ENCODE assay signal across 18 cellular contexts in genomic region chrX:85052207-85052606, GRCh38. TPM values are rescaled to one million over a fixed set of nuclear protein-coding genes. Genes with fewer than 3 reads are reported as not detected.
DNase-seq lines count a peak whose midpoint lies in the region; ATAC-seq and TF ChIP-seq lines count a peak whose summit lies in the region.
"Had no signal": no experiment of that assay in that cellular context is flagged by ENCODE, and none has a peak within 500 bp of the region (broad histone marks: within the 10 kb centered on the region; RNA-seq: fewer than 3 reads in every experiment).

No MANE protein-coding gene starts in this region.

- H3K79me2 ChIP-seq in fibroblast of lung (ENCODE audit: control insufficient read depth, insufficient read depth, low read length): no peaks in the 10 kb centered on the region

- H3K4me3 Mint-ChIP-seq in HFFc6: no peak overlapping the region; the same call in 1 of the 2 replicates
- H3K4me3 Mint-ChIP-seq: activated T-helper 1 cell treated with anti-CD3 and anti-CD28 coated beads, Interleukin-12 subunit alpha, Interleukin-12 subunit beta, Interleukin-2, Interleukin-4 antibody, amounts not matched to agents 30 ng/mL and 10 ng/mL and 1 ng/mL, durations not matched to agents 14 hours and 24 hours and 36 hours; CD4-positive, alpha-beta T cell; naive thymus-derived CD4-positive, alpha-beta T cell; T-cell had no signal

- H4K20me1 ChIP-seq in fibroblast of lung (ENCODE audit: control insufficient read depth, extremely low read depth, insufficient read depth, low read length): no peaks in the 10 kb centered on the region

- peaks cover 28% of the 10 kb centered on the region for H3K4me1 Mint-ChIP-seq in HFFc6 (ENCODE audit: low read depth)
- H3K4me1 Mint-ChIP-seq: naive thymus-derived CD4-positive, alpha-beta T cell; T-cell had no signal

- 29 to 40% methylated on average over 3 of the region's 3 CpGs for WGBS in esophagus squamous epithelium, 2 donors

- H3K27ac ChIP-seq in RWPE2 (ENCODE audit: poor library complexity, severe bottlenecking) (peak overlapping the region; percentile 87), fibroblast of lung (ENCODE audit: insufficient read depth, low read length) (peak overlapping the region; percentile 15), esophagus squamous epithelium (peak overlapping the region in 2 of 4 donors; percentile 52 to 60)
- H3K27ac ChIP-seq: body of pancreas, heart right ventricle had no signal

- H3K9me3 ChIP-seq in RWPE2 (ENCODE audit: severe bottlenecking): no peaks in the 10 kb centered on the region
- no peaks in the 10 kb centered on the region for H3K9me3 ChIP-seq in fibroblast of lung (ENCODE audit: control insufficient read depth, insufficient read depth, low read depth, low read length)
- no peaks in the 10 kb centered on the region for H3K9me3 ChIP-seq in skeletal muscle satellite cell (replicated peaks; ENCODE audit: low read length)
- no peaks in the 10 kb centered on the region for H3K9me3 ChIP-seq in esophagus squamous epithelium
- H3K9me3 ChIP-seq: body of pancreas, heart right ventricle had no signal

- no peak overlapping the region for H3K4me3 ChIP-seq in RWPE2 (ENCODE audit: severe bottlenecking)
- H3K4me3 ChIP-seq in fibroblast of lung (replicated peaks in 1 of 4; ENCODE audit: control extremely low read depth in 1 of 4, insufficient read depth in 1 of 4, low read depth in 3 of 4, low read length in 4 of 4): no peak overlapping the region
- H3K4me3 ChIP-seq in skeletal muscle satellite cell (ENCODE audit: low read length): no peak overlapping the region
- no peak overlapping the region for H3K4me3 ChIP-seq in esophagus squamous epithelium
- H3K4me3 ChIP-seq: body of pancreas, heart right ventricle had no signal

- TF ChIP-seq CTCF in HFFc6 (IDR thresholded peaks at IDR 0.05) (no peak), RWPE2 (IDR thresholded peaks at IDR 0.05; ENCODE audit: poor library complexity, severe bottlenecking) (no peak), fibroblast of lung (conservative IDR thresholded peaks at IDR 0.05 in 1 of 2, IDR thresholded peaks at IDR 0.05 in 1 of 2; ENCODE audit: low read depth in 1 of 2, low read length in 2 of 2) (no peak), esophagus squamous epithelium (IDR thresholded peaks at IDR 0.05) (no peak)

- H3K36me3 ChIP-seq in RWPE2 (ENCODE audit: low read depth): peaks cover 5% of the 10 kb centered on the region; the same call in 1 of the 2 replicates
- H3K36me3 ChIP-seq in fibroblast of lung (ENCODE audit: control insufficient read depth, insufficient read depth, low read length): no peaks in the 10 kb centered on the region
- H3K36me3 ChIP-seq in skeletal muscle satellite cell (ENCODE audit: insufficient read depth, low read length): no peaks in the 10 kb centered on the region
- no peaks in the 10 kb centered on the region for H3K36me3 ChIP-seq in esophagus squamous epithelium
- H3K36me3 ChIP-seq: heart right ventricle had no signal

- no peak for TF ChIP-seq POLR2A in esophagus squamous epithelium (IDR thresholded peaks at IDR 0.05)

- DNase-seq in HFFc6 (peak; percentile 28), RWPE2 (ENCODE audit: low spot score) (no peak), fibroblast of lung (ENCODE audit: low read depth in 2 of 2) (peak; percentile 25 to 39), occipital lobe (lab: John Stamatoyannopoulos, UW) (no peak), esophagus squamous epithelium (lab: John Stamatoyannopoulos, UW) (no peak)
- DNase-seq: activated CD4-positive, alpha-beta T cell treated with anti-CD3 and anti-CD28 coated beads for 1 hour; body of pancreas; CD4-positive, alpha-beta T cell; effector memory CD4-positive, alpha-beta T cell; heart right ventricle; naive thymus-derived CD4-positive, alpha-beta T cell; NCI-H1092 treated with DMSO at 0.1 percent for 48 hours; right cardiac atrium; stimulated activated naive CD4-positive, alpha-beta T cell treated with Interleukin-2 at 50 U/mL for 16 hours; T-cell had no signal

- H3K9ac ChIP-seq in fibroblast of lung (ENCODE audit: insufficient read depth, low read length): no peak overlapping the region
- H3K9ac ChIP-seq in skeletal muscle satellite cell (ENCODE audit: low read depth, low read length): peak overlapping the region; percentile 38

- H3K36me3 Mint-ChIP-seq in HFFc6 (ENCODE audit: low read depth): no peaks in the 10 kb centered on the region; the same call in 1 of the 2 replicates

- H2AFZ ChIP-seq in fibroblast of lung (ENCODE audit: low read length): no peak overlapping the region

- no peaks in the 10 kb centered on the region for H3K9me3 Mint-ChIP-seq in HFFc6
- H3K9me3 Mint-ChIP-seq: activated T-helper 1 cell treated with anti-CD3 and anti-CD28 coated beads, Interleukin-12 subunit alpha, Interleukin-12 subunit beta, Interleukin-2, Interleukin-4 antibody, amounts not matched to agents 30 ng/mL and 10 ng/mL and 1 ng/mL, durations not matched to agents 14 hours and 24 hours and 36 hours; CD4-positive, alpha-beta T cell; T-cell had no signal

- H3K4me2 ChIP-seq in fibroblast of lung (ENCODE audit: extremely low read depth, insufficient read depth, low read length) (peak overlapping the region; percentile 25), skeletal muscle satellite cell (ENCODE audit: low read length) (peak overlapping the region; percentile 36)

- H3K27me3 ChIP-seq in RWPE2 (ENCODE audit: insufficient read depth, poor library complexity, severe bottlenecking) (no peaks in the 10 kb centered on the region), fibroblast of lung (ENCODE audit: control insufficient read depth, insufficient read depth, low read length) (no peaks in the 10 kb centered on the region), skeletal muscle satellite cell (ENCODE audit: control insufficient read depth, insufficient read depth, low read length) (no peaks in the 10 kb centered on the region), esophagus squamous epithelium (no peaks in the 10 kb centered on the region)
- H3K27me3 ChIP-seq: body of pancreas had no signal

- H3K27me3 Mint-ChIP-seq in HFFc6 (ENCODE audit: insufficient read depth): no peaks in the 10 kb centered on the region
- H3K27me3 Mint-ChIP-seq: CD4-positive, alpha-beta T cell; naive thymus-derived CD4-positive, alpha-beta T cell; T-cell had no signal

- H3K4me1 ChIP-seq in RWPE2 (ENCODE audit: insufficient read depth, poor library complexity, severe bottlenecking) (peaks cover 15% of the 10 kb centered on the region), fibroblast of lung (ENCODE audit: control insufficient read depth, extremely low read depth, insufficient read depth, low read length) (no peaks in the 10 kb centered on the region), skeletal muscle satellite cell (ENCODE audit: control insufficient read depth, insufficient read depth, low read length) (peaks cover 27% of the 10 kb centered on the region), esophagus squamous epithelium (no peaks in the 10 kb centered on the region)
- H3K4me1 ChIP-seq: body of pancreas, heart right ventricle had no signal

- ATAC-seq in RWPE2 (ENCODE audit: low read depth) (peak; percentile 41; the same call in 2 of the 3 replicates), GM21526 (IDR thresholded peaks at IDR 0.05; ENCODE audit: low FRiP score, unreplicated experiment) (no peak)
- ATAC-seq: body of pancreas; naive thymus-derived CD4-positive, alpha-beta T cell; right cardiac atrium; T-cell had no signal

- peak overlapping the region; percentile 84 for H3K27ac Mint-ChIP-seq in HFFc6
- H3K27ac Mint-ChIP-seq: activated T-helper 1 cell treated with anti-CD3 and anti-CD28 coated beads, Interleukin-12 subunit alpha, Interleukin-12 subunit beta, Interleukin-2, Interleukin-4 antibody, amounts not matched to agents 30 ng/mL and 10 ng/mL and 1 ng/mL, durations not matched to agents 14 hours and 24 hours and 36 hours; CD4-positive, alpha-beta T cell; naive thymus-derived CD4-positive, alpha-beta T cell; T-cell had no signal

- intact Hi-C loops in esophagus squamous epithelium (cut with DNase I): no loop called here

RNA-seq across cellular contexts. Expression of gene APOOL, which starts 48.5 kb away (rescaled TPM):
- 10 to 100 TPM; 21.3 to 28.4 (median 25.3) TPM for total RNA-seq in HFFc6 (2021; fragmentation: NEBNext Ultra II Directional; extraction: Animal tissue kit (Norgen Biotek cat#: 25700))
- total RNA-seq in fibroblast of lung (6.4 and 11.6 TPM in 2 replicates), occipital lobe (7.0 TPM), esophagus squamous epithelium (10 to 100 TPM; 10.1 to 14.3 (median 12.5) TPM)
- polyA plus RNA-seq in fibroblast of lung: 5.8 and 5.9 TPM in 2 replicates
- 10.2 and 11.2 TPM in 2 replicates for polyA plus RNA-seq in fibroblast of lung (2012)
- polyA minus RNA-seq in fibroblast of lung (ENCODE audit: low replicate concordance): 6.5 and 7.8 TPM in 2 replicates
- total RNA-seq in skeletal muscle satellite cell (2012; rRNA removed): 10.7 and 14.2 TPM in 2 replicates

Comparison
In these comparisons a context has a peak if more than half of its experiments do, and no peak if none do; other contexts are left out.
1. DNase-seq: peak in HFFc6 (single experiment) and fibroblast of lung (2 of 2); none in RWPE2 (single experiment), occipital lobe (single experiment) and esophagus squamous epithelium (single experiment).